In the genomic region with DNA sequence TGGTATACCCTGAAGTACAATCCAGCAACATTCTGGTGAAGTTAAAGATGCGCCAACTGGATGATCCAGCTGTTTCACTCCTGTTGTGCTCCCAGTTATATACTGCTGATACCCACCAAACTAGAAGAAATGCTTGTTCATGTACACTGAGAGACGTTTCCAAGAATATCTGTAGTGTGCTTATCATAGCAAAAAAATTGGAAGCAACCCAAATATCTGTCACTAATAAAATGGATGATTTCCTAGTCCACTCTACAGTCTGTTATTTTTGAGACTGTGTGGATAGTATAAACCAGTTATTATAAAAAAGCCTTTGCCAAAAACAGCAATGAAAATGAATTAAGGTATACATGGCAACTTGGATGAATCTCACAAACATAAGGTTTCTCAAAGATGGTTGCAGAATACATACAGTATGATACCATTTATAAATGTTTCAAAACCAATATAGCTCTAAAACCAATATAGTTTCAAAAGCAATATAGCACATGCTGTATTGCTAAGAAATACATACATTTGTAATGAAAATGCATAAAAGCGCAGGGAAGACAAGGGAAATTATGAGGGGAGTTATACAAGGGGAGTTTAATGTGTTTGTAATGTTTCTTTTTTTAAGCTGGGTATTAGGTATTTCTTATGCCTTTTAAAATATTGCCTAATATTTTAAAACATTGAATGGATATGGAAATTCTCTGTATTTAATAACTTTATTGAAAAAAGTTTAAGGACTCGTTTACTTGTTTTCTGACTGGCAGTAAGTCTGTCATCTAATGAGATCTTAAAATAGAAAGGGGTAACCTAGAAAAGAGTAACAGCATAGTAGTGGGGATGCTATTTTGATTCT, we compare ENCODE assay signal across 19 cellular contexts. TPM values are rescaled to one million over a fixed set of nuclear protein-coding genes. Genes with fewer than 3 reads are reported as not detected.
DNase-seq lines count a peak whose midpoint lies in the region; ATAC-seq and TF ChIP-seq lines count a peak whose summit lies in the region.
"Had no signal": no experiment of that assay in that cellular context is flagged by ENCODE, and none has a peak within 500 bp of the region (broad histone marks: within the 10 kb centered on the region; RNA-seq: fewer than 3 reads in every experiment).

No MANE protein-coding gene starts in this region.

- no peak for TF ChIP-seq CTCF in dorsolateral prefrontal cortex (IDR thresholded peaks at IDR 0.05 in 54 of 56, conservative IDR thresholded peaks at IDR 0.05 in 2 of 56; ENCODE audit: low read depth in 1 of 56, partially characterized antibody in 56 of 56)

- no peaks in the 10 kb centered on the region for H3K27me3 ChIP-seq in dorsolateral prefrontal cortex
- H3K27me3 ChIP-seq: brain microvascular endothelial cell, thyroid gland had no signal

- no peak overlapping the region for H3K4me3 ChIP-seq in dorsolateral prefrontal cortex
- H3K4me3 ChIP-seq: smooth muscle cell, thyroid gland had no signal

- intact Hi-C loops in dorsolateral prefrontal cortex (cut with DNase I), result no loop called here

- DNase-seq in OCI-M1 (lab: John Stamatoyannopoulos, UW), result peak; percentile 81
- DNase-seq in dorsolateral prefrontal cortex, result no peak
- peak; percentile 18 for DNase-seq in myocyte (ENCODE audit: low read depth)
- DNase-seq in iPS-NIHi7 (ENCODE audit: extremely low spot score), result no peak
- no peak for DNase-seq in H4 (ENCODE audit: low spot score)
- DNase-seq: activated CD4-positive, alpha-beta T cell treated with anti-CD3 and anti-CD28 coated beads, Interleukin-2, amount 50 U/mL, for 4 hours; brain microvascular endothelial cell; effector memory CD8-positive, alpha-beta T cell; foreskin fibroblast; naive B cell; NCI-H2029 treated with DMSO at 0.1 percent for 48 hours; NCI-H526 treated with DMSO at 0.1 percent for 48 hours; thyroid gland had no signal

- TF ChIP-seq RAD21 in Ishikawa (IDR thresholded peaks at IDR 0.05; ENCODE audit: low read depth), result no peak

- peak overlapping the region in 32 of 59 donors; percentile 10 to 77 (median 34) for H3K27ac ChIP-seq in dorsolateral prefrontal cortex
- H3K27ac ChIP-seq: brain microvascular endothelial cell, thyroid gland had no signal

- ATAC-seq in GM21717 (IDR thresholded peaks at IDR 0.05; ENCODE audit: unreplicated experiment) (no peak), HG02623 (IDR thresholded peaks at IDR 0.05; ENCODE audit: unreplicated experiment) (no peak)
- ATAC-seq: effector memory CD8-positive, alpha-beta T cell; Panc1 had no signal

- TF ChIP-seq EP300 in Ishikawa (IDR thresholded peaks at IDR 0.05; ENCODE audit: borderline replicate concordance), result no peak

TF ChIP-seq in Ishikawa, 13 proteins besides CTCF, POLR2A, EP300 and RAD21:
- TF ChIP-seq CEBPB (IDR thresholded peaks at IDR 0.05), result no peak
- 0 out of 2 replicates have a peak, but pooled peaks have one; percentile 10 for TF ChIP-seq NFIC (IDR thresholded peaks at IDR 0.05)
- no peak for TF ChIP-seq EGR1 (IDR thresholded peaks at IDR 0.05)

RNA-seq across cellular contexts. Expression of gene GPSM2, which starts 36.5 kb away (rescaled TPM):
- total RNA-seq in dorsolateral prefrontal cortex (10 to 100 TPM; 22.2 to 91.8 (median 43.7) TPM), myocyte (103 and 146 TPM in 2 replicates)
- polyA plus RNA-seq in myocyte (2012), result 7.7 TPM
- 38.2 and 38.5 TPM in 2 replicates for total RNA-seq in H4 (2014; rRNA removed; shearing (Covaris generic))

RNA-seq across cellular contexts. Expression of gene CLCC1, which starts 50.0 kb away (rescaled TPM):
- total RNA-seq in dorsolateral prefrontal cortex, result 10 to 100 TPM; 30.4 to 58.6 (median 44.3) TPM
- 14.1 and 15.7 TPM in 2 replicates for total RNA-seq in myocyte
- polyA plus RNA-seq in myocyte (2012), result 15.4 TPM
- total RNA-seq in H4 (2014; rRNA removed; shearing (Covaris generic)), result 25.4 and 29.5 TPM in 2 replicates

RNA-seq across cellular contexts. Expression of gene AKNAD1, which starts 56.4 kb away (rescaled TPM):
- total RNA-seq in dorsolateral prefrontal cortex (1 to 10 TPM in 51 of 120 experiments, under 1 TPM in 29, not detected in 40; 0.18 to 4.1 (median 1.2) TPM), myocyte (0.31 and 1.8 TPM in 2 replicates)
- 0.44 TPM for polyA plus RNA-seq in myocyte (2012)
- 0.95 TPM in 1 of 2 replicates, not detected in the other for total RNA-seq in H4 (2014; rRNA removed; shearing (Covaris generic))
- total RNA-seq: G401, smooth muscle cell had no signal

Comparison
In these comparisons a context has a peak if more than half of its experiments do, and no peak if none do; other contexts are left out.
1. DNase-seq: peak in OCI-M1 (single experiment) and myocyte (single experiment); none in dorsolateral prefrontal cortex (0 of 10), iPS-NIHi7 (single experiment) and H4 (single experiment).